Comparison of ENCODE assay signal across 11 cellular contexts in genomic region chr2:166373951-166374350, GRCh38. TPM values are rescaled to one million over a fixed set of nuclear protein-coding genes. Genes with fewer than 3 reads are reported as not detected.
A peak's percentile ranks its signal among the peaks of the same experiment; 100 is the strongest.
DNase-seq lines count a peak whose midpoint lies in the region; ATAC-seq, FAIRE-seq and TF ChIP-seq lines count a peak whose summit lies in the region.
"Had no signal": no experiment of that assay in that cellular context is flagged by ENCODE, and none has a peak within 500 bp of the region (broad histone marks: within the 10 kb centered on the region; RNA-seq: fewer than 3 reads in every experiment).

No MANE protein-coding gene starts in this region.

- DNase-seq in cardiac muscle cell (ENCODE audit: low read depth in 1 of 2, low spot score in 1 of 2) (peak; percentile 25 to 29), right cardiac atrium (no peak), NCI-H2227 treated with DMSO at 0.1 percent for 48 hours (lab: John Stamatoyannopoulos, UW) (peak; percentile 89), bronchial epithelial cell (ENCODE audit: low read depth) (peak; percentile 91), testis (peak; percentile 61), GM10266 (ENCODE audit: extremely low spot score) (no peak), midbrain (lab: John Stamatoyannopoulos, UW) (no peak)
- DNase-seq: NK-92 treated with Interleukin-12 subunit alpha and Interleukin-12 subunit beta, amount 100 ng/mL, for 24 hours had no signal

- TF ChIP-seq POLR2A in testis (IDR thresholded peaks at IDR 0.05) = no peak

- peaks cover 45% of the 10 kb centered on the region for H3K27me3 ChIP-seq in cardiac muscle cell
- no peaks in the 10 kb centered on the region for H3K27me3 ChIP-seq in right cardiac atrium (ENCODE audit: control insufficient read depth, insufficient read depth)
- H3K27me3 ChIP-seq in bronchial epithelial cell (ENCODE audit: control insufficient read depth, insufficient read depth, low read length) = no peaks in the 10 kb centered on the region
- no peaks in the 10 kb centered on the region for H3K27me3 ChIP-seq in testis

- H3K9me3 ChIP-seq in cardiac muscle cell (ENCODE audit: low read depth) (no peaks in the 10 kb centered on the region), right cardiac atrium (ENCODE audit: control insufficient read depth, low read length) (no peaks in the 10 kb centered on the region), testis (no peaks in the 10 kb centered on the region)

- H3K4me3 ChIP-seq in cardiac muscle cell (no peak overlapping the region), right cardiac atrium (ENCODE audit: low read length) (no peak overlapping the region), bronchial epithelial cell (ENCODE audit: low read depth, low read length) (no peak overlapping the region), testis (no peak overlapping the region)

- H3K4me1 ChIP-seq in cardiac muscle cell (ENCODE audit: low read depth) (peaks cover 8% of the 10 kb centered on the region), right cardiac atrium (ENCODE audit: control insufficient read depth, insufficient read depth, low read length) (no peaks in the 10 kb centered on the region), testis (peaks cover 4% of the 10 kb centered on the region)

- H3K27ac ChIP-seq in cardiac muscle cell = no peak overlapping the region
- H3K27ac ChIP-seq in right cardiac atrium (ENCODE audit: low read length) = no peak overlapping the region
- no peak overlapping the region for H3K27ac ChIP-seq in testis

- H3K36me3 ChIP-seq in cardiac muscle cell (no peaks in the 10 kb centered on the region), bronchial epithelial cell (ENCODE audit: control insufficient read depth, insufficient read depth, low read length) (no peaks in the 10 kb centered on the region), testis (ENCODE audit: low read depth, missing control alignments) (no peaks in the 10 kb centered on the region)

- ATAC-seq in right cardiac atrium = no peak
- ATAC-seq in GM19324 (IDR thresholded peaks at IDR 0.05; ENCODE audit: low FRiP score, unreplicated experiment) = no peak
- ATAC-seq: activated T-helper 17 cell treated with anti-CD3 and anti-CD28 coated beads, Interleukin-2, amount 50 U/mL, for 72 hours had no signal

- FAIRE-seq in bronchial epithelial cell (lab: Jason Lieb, UNC) = no peak
- FAIRE-seq: H1 had no signal

- TF ChIP-seq CTCF in cardiac muscle cell (IDR thresholded peaks at IDR 0.05; ENCODE audit: low read depth, low read length) = no peak
- TF ChIP-seq CTCF in bronchial epithelial cell (IDR thresholded peaks at IDR 0.05; ENCODE audit: insufficient read depth, low read length, severe bottlenecking) = no peak
- TF ChIP-seq CTCF in testis (IDR thresholded peaks at IDR 0.05) = no peak
- no peak for TF ChIP-seq CTCF in GM10266 (IDR thresholded peaks at IDR 0.05; ENCODE audit: control insufficient read depth, insufficient read depth, low read depth, missing control alignments)

- intact Hi-C loops in right cardiac atrium (cut with DNase I) = no loop called here
- intact Hi-C loops in testis (cut with DNase I; ENCODE audit: low total_unique reads) = no loop called here

RNA-seq across cellular contexts. Expression of gene SCN9A, which starts 1.8 kb away (rescaled TPM):
- total RNA-seq in cardiac muscle cell = 1.4 and 2.4 TPM in 2 replicates
- 1.4 and 2.7 TPM in 2 replicates for polyA plus RNA-seq in cardiac muscle cell
- 1 to 10 TPM in 3 of 4 donors, under 1 TPM in 1; 0.71 to 1.5 (median 1.2) TPM for total RNA-seq in right cardiac atrium
- 0.43 TPM for polyA plus RNA-seq in right cardiac atrium
- total RNA-seq in bronchial epithelial cell = 8.4 and 14.0 TPM in 2 replicates
- 100 to 1,000 TPM in 1 of 2 donors, 10 to 100 TPM in 1; 85.7 to 117 TPM for total RNA-seq in testis
- 7.3 TPM for polyA plus RNA-seq in testis (ENCODE audit: insufficient read depth, low read depth, low replicate concordance)
- total RNA-seq: activated T-helper 17 cell treated with anti-CD3 and anti-CD28 coated beads, Interleukin-2, amount 50 U/mL, for 72 hours had no signal

Comparison
In these comparisons a context has a peak if more than half of its experiments do, and no peak if none do; other contexts are left out.
1. DNase-seq: peak in cardiac muscle cell (2 of 2), NCI-H2227 treated with DMSO at 0.1 percent for 48 hours (single experiment), bronchial epithelial cell (single experiment) and testis (single experiment); none in right cardiac atrium (0 of 3), GM10266 (single experiment) and midbrain (single experiment).